8 cellular contexts compared by ENCODE assay signal in the genomic region with DNA sequence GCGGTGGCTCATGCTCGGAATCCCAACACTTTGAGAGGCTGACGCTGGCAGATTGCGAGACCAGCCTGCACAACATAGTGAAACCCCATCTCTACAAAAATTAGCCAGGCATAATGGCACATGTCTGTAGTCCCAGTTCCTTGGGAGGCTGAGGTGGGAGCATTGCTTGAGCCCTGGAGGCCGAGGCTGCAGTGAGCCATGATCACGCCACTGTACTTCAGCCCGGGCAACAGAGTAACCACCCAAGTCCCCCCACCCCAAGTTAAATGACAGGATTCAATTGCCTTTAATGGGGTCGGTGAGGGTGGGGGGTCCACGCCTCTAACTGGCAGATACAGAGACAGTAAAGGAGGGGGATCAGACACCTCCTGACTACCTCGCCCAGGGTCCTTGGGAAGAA.
"Had no signal": no experiment of that assay in that cellular context is flagged by ENCODE, and none has a peak within 500 bp of the region (broad histone marks: within the 10 kb centered on the region; RNA-seq: fewer than 3 reads in every experiment).

No MANE protein-coding gene starts in this region.

- H2AFZ ChIP-seq: GM23338 had no signal

- H3K4me3 ChIP-seq: GM23338, HAP-1 had no signal

- ATAC-seq: GM23338, HCT116 had no signal

- H3K4me1 ChIP-seq: HAP-1 had no signal

- DNase-seq: GOT3, H7, H9, HCEC 1CT, HFFc6 had no signal

- H3K9me3 ChIP-seq: HAP-1 had no signal

- H3K4me2 ChIP-seq: GM23338 had no signal
